Comparison of ENCODE assay signal across 8 cellular contexts in genomic region chr17:80035687-80035936, GRCh38. TPM values are rescaled to one million over a fixed set of nuclear protein-coding genes. Genes with fewer than 3 reads are reported as not detected.
DNase-seq lines count a peak whose midpoint lies in the region; TF ChIP-seq lines count a peak whose summit lies in the region.

Gene TBC1D16, minus strand, starts transcription at chr17:80035872. Its CDS starts 22,325 bp downstream, at chr17:80013547.

- H3K27ac ChIP-seq in VCaP: peak within 1 kb of the TSS; percentile 98

- no peak for TF ChIP-seq CTCF in VCaP (conservative IDR thresholded peaks at IDR 0.05)
- no peak for TF ChIP-seq CTCF in glutamatergic neuron (IDR thresholded peaks at IDR 0.05; ENCODE audit: partially characterized antibody, unreplicated experiment)
- no peak for TF ChIP-seq CTCF in progenitor cell of endocrine pancreas (IDR thresholded peaks at IDR 0.05; ENCODE audit: unreplicated experiment)

- H3K9me3 Mint-ChIP-seq in glutamatergic neuron (ENCODE audit: unreplicated experiment) (peaks cover 10% of the 10 kb centered on the region), progenitor cell of endocrine pancreas (ENCODE audit: low read depth) (no peaks in the 10 kb centered on the region)

- H3K27ac Mint-ChIP-seq in glutamatergic neuron (ENCODE audit: unreplicated experiment) (peak within 1 kb of the TSS; percentile 96), progenitor cell of endocrine pancreas (peak within 1 kb of the TSS; percentile 97)

- H3K36me3 Mint-ChIP-seq in glutamatergic neuron (ENCODE audit: unreplicated experiment) (no peaks in the 10 kb centered on the region), progenitor cell of endocrine pancreas (ENCODE audit: insufficient read depth) (peaks cover 4% of the 10 kb centered on the region)

- peak within 1 kb of the TSS; percentile 96 for H3K4me3 Mint-ChIP-seq in glutamatergic neuron (ENCODE audit: unreplicated experiment)
- peak within 1 kb of the TSS; percentile 98 for H3K4me3 Mint-ChIP-seq in progenitor cell of endocrine pancreas (ENCODE audit: low read depth)

- H3K27me3 ChIP-seq in H7 (ENCODE audit: control insufficient read depth, insufficient read depth, low read length): no peaks in the 10 kb centered on the region

- H3K4me1 Mint-ChIP-seq in glutamatergic neuron (ENCODE audit: low read depth, unreplicated experiment) (peaks cover 38% of the 10 kb centered on the region), progenitor cell of endocrine pancreas (ENCODE audit: low read depth) (peaks cover 24% of the 10 kb centered on the region)

- DNase-seq in H7: no peak
- DNase-seq in glutamatergic neuron: no peak
- DNase-seq in progenitor cell of endocrine pancreas (ENCODE audit: low spot score, unreplicated experiment): no peak
- DNase-seq in NCI-H2107 treated with DMSO at 0.1 percent for 48 hours (lab: John Stamatoyannopoulos, UW; ENCODE audit: unreplicated experiment): no peak
- DNase-seq in HuH-7 (ENCODE audit: low spot score): no peak
- DNase-seq in NCI-H526 treated with DMSO at 0.1 percent for 48 hours (lab: John Stamatoyannopoulos, UW): no peak
- DNase-seq in iPS-NIHi11 (ENCODE audit: low spot score): no peak

- H3K4me3 ChIP-seq in H7 (ENCODE audit: insufficient read depth, low read depth, low read length): peak within 1 kb of the TSS; percentile 97

- H3K27me3 Mint-ChIP-seq in glutamatergic neuron (ENCODE audit: unreplicated experiment) (peaks cover 17% of the 10 kb centered on the region), progenitor cell of endocrine pancreas (no peaks in the 10 kb centered on the region)

- no peaks in the 10 kb centered on the region for H3K36me3 ChIP-seq in H7 (replicated peaks; ENCODE audit: control insufficient read depth, insufficient read depth, low read length)

RNA-seq across cellular contexts. Expression of gene TBC1D16, which starts in this region (rescaled TPM):
- 81.8 and 95.8 TPM in 2 replicates for total RNA-seq in H7 (2014; rRNA removed; shearing (Covaris generic))
- total RNA-seq in glutamatergic neuron (ENCODE audit: unreplicated experiment) (197 TPM), progenitor cell of endocrine pancreas (85.1 and 87.9 TPM in 2 replicates)
